ENCODE assay signal across 1 cellular context in genomic region chr19:1905071-1905862, GRCh38.
A peak's percentile ranks its signal among the peaks of the same experiment; 100 is the strongest.
TF ChIP-seq lines count a peak whose summit lies in the region.

Gene ADAT3, plus strand, starts transcription at chr19:1905399. Its CDS starts 6,649 bp downstream, at chr19:1912048.
Gene SCAMP4, plus strand, starts transcription at chr19:1905399. Its CDS starts 9,621 bp downstream, at chr19:1915020.

TF ChIP-seq in GM12878, 131 proteins besides CTCF, POLR2A, EP300 and RAD21 (continued from another document):
- TF ChIP-seq CEBPZ (IDR thresholded peaks at IDR 0.05; ENCODE audit: low read depth, low read length) (no peak), MAX (IDR thresholded peaks at IDR 0.05; ENCODE audit: low read depth, low read length) (peak; percentile 46; the same call in 1 of the 2 replicates), SMAD1 (IDR thresholded peaks at IDR 0.05; ENCODE audit: low read depth, partially characterized antibody) (no peak), TAF1 (IDR thresholded peaks at IDR 0.05; ENCODE audit: borderline replicate concordance, low read depth, low read length) (no peak)
